In genomic region chr2:84904717-84905174, GRCh38 we compare ENCODE assay signal across 8 cellular contexts. TPM values are rescaled to one million over a fixed set of nuclear protein-coding genes. Genes with fewer than 3 reads are reported as not detected.
A peak's percentile ranks its signal among the peaks of the same experiment; 100 is the strongest.
DNase-seq lines count a peak whose midpoint lies in the region; ATAC-seq, FAIRE-seq and TF ChIP-seq lines count a peak whose summit lies in the region.

No MANE protein-coding gene starts in this region.

- ATAC-seq in lower lobe of right lung (peak; percentile 74 to 77), HG02610 (IDR thresholded peaks at IDR 0.05; ENCODE audit: unreplicated experiment) (no peak)

- peak overlapping the region; percentile 55 to 87 for H3K9ac ChIP-seq in duodenal mucosa (ENCODE audit: low read depth in 1 of 2, low read length in 2 of 2)

- no peak for TF ChIP-seq CTCF in AG04449 (IDR thresholded peaks at IDR 0.05; ENCODE audit: insufficient read depth, low read length, missing control alignments)
- no peak for TF ChIP-seq CTCF in lower lobe of right lung (IDR thresholded peaks at IDR 0.05)
- no peak for TF ChIP-seq CTCF in suprapubic skin (IDR thresholded peaks at IDR 0.05)

- H3K36me3 ChIP-seq in duodenal mucosa (ENCODE audit: control insufficient read depth in 1 of 2, insufficient read depth in 2 of 2, low read length in 2 of 2): peaks cover 0 to 5% of the 10 kb centered on the region in 2 donors
- no peaks in the 10 kb centered on the region for H3K36me3 ChIP-seq in lower lobe of right lung
- H3K36me3 ChIP-seq in suprapubic skin: no peaks in the 10 kb centered on the region

- H3K4me3 ChIP-seq in AG04449 (ENCODE audit: low read depth, low read length) (peak overlapping the region; percentile 80), duodenal mucosa (ENCODE audit: low read depth in 1 of 2, low read length in 2 of 2) (peak overlapping the region; percentile 81 to 91), lower lobe of right lung (peak overlapping the region; percentile 73), suprapubic skin (peak overlapping the region; percentile 95)

- TF ChIP-seq POLR2A in GM12891 (IDR thresholded peaks at IDR 0.05; ENCODE audit: low read depth, low read length) (no peak), suprapubic skin (IDR thresholded peaks at IDR 0.05) (peak; percentile 21 to 62)

- H3K27me3 ChIP-seq in duodenal mucosa (ENCODE audit: control insufficient read depth in 1 of 2, insufficient read depth in 2 of 2, low read length in 2 of 2) (no peaks in the 10 kb centered on the region), lower lobe of right lung (ENCODE audit: low read depth) (no peaks in the 10 kb centered on the region), suprapubic skin (no peaks in the 10 kb centered on the region)

- no peaks in the 10 kb centered on the region for H3K9me3 ChIP-seq in duodenal mucosa (ENCODE audit: control insufficient read depth in 1 of 2, low read length in 2 of 2)
- H3K9me3 ChIP-seq in lower lobe of right lung: no peaks in the 10 kb centered on the region
- H3K9me3 ChIP-seq in suprapubic skin: no peaks in the 10 kb centered on the region

- TF ChIP-seq EP300 in suprapubic skin (IDR thresholded peaks at IDR 0.05): peak; percentile 63

- POLR2A ChIA-PET in AG04449 (lab: Yijun Ruan, JAX): interaction anchor here (0.6 to 4.8 kb wide), 4 partner anchors 16 to 54 kb away, joined by 3 to 71 read pairs (median 22); partner anchors contain the start of gene TRABD2A

- peak overlapping the region; percentile 90 for H3K27ac ChIP-seq in duodenal mucosa (ENCODE audit: low read depth, low read length)
- H3K27ac ChIP-seq in lower lobe of right lung: peak overlapping the region; percentile 95
- H3K27ac ChIP-seq in suprapubic skin: peak overlapping the region; percentile 97

- intact Hi-C loops in lower lobe of right lung (cut with DNase I): no loop called here

- H3K4me1 ChIP-seq in duodenal mucosa (ENCODE audit: control insufficient read depth in 1 of 2, insufficient read depth in 2 of 2, low read length in 2 of 2) (peaks cover 14 to 23% of the 10 kb centered on the region in 2 donors), lower lobe of right lung (peaks cover 30% of the 10 kb centered on the region), suprapubic skin (peaks cover 28% of the 10 kb centered on the region)

- CTCF ChIA-PET in AG04449 (lab: Yijun Ruan, JAX): interaction anchor here (1.0 to 4.7 kb wide), 2 partner anchors 18 to 21 kb away, joined by 3 to 50 read pairs; no protein-coding TSS in a partner anchor

- no peak for DNase-seq in AG04449 (ENCODE audit: low read depth, low spot score)
- no peak for DNase-seq in GM12891 (ENCODE audit: insufficient read length, low spot score)
- DNase-seq in SW 1271 (lab: John Stamatoyannopoulos, UW): peak; percentile 11 to 40
- DNase-seq in lower lobe of right lung: peak; percentile 90
- peak; percentile 92 to 94 for DNase-seq in suprapubic skin (ENCODE audit: low spot score in 2 of 2)
- DNase-seq in T-helper 9 cell: no peak

- peak; percentile 13 for FAIRE-seq in GM12891 (lab: Jason Lieb, UNC)

- WGBS in suprapubic skin: under 1% methylated on average over 17 of the region's 21 CpGs

TF ChIP-seq in GM12891, 5 proteins besides CTCF, POLR2A, EP300 and RAD21:
- no peak for TF ChIP-seq PAX5 (IDR thresholded peaks at IDR 0.05; ENCODE audit: insufficient read depth, low read length, severe bottlenecking)
- TF ChIP-seq POLR2AphosphoS5 (IDR thresholded peaks at IDR 0.05; ENCODE audit: low read depth, low read length): no peak
- TF ChIP-seq TAF1 (IDR thresholded peaks at IDR 0.05; ENCODE audit: low read depth, low read length): no peak
- no peak for TF ChIP-seq SPI1 (IDR thresholded peaks at IDR 0.05; ENCODE audit: low read depth, low read length)
- no peak for TF ChIP-seq POU2F2 (IDR thresholded peaks at IDR 0.05; ENCODE audit: low read depth, low read length)
TF ChIP-seq in GM12891: peak in this region for 0.

RNA-seq across cellular contexts. Expression of gene TMSB10, which starts 0.7 kb away (rescaled TPM):
- polyA plus RNA-seq in GM12891 (2012; ENCODE audit: low read depth, missing spikeins): 2,002 TPM
- total RNA-seq in lower lobe of right lung (1,739 TPM), suprapubic skin (1,000 to 10,000 TPM in 2 of 4 donors, 100 to 1,000 TPM in 2; 859 to 1,108 (median 964) TPM)

RNA-seq across cellular contexts. Expression of gene TRABD2A, which starts 23.9 kb away (rescaled TPM):
- 0.09 TPM for polyA plus RNA-seq in GM12891 (2012; ENCODE audit: low read depth, missing spikeins)
- 5.4 TPM for total RNA-seq in lower lobe of right lung
- 1 to 10 TPM in 2 of 4 donors, under 1 TPM in 1, not detected in 1; 0.68 to 2.4 (median 1.7) TPM for total RNA-seq in suprapubic skin

Comparison
In these comparisons a context has a peak if more than half of its experiments do, and no peak if none do; other contexts are left out.
1. DNase-seq: peak in SW 1271 (2 of 2), lower lobe of right lung (single experiment) and suprapubic skin (2 of 2); none in AG04449 (single experiment), GM12891 (single experiment) and T-helper 9 cell (single experiment).
2. Peak in every context shown above with its lines, with median percentiles within 50 percentile points of each other: H3K4me3 ChIP-seq and H3K27ac ChIP-seq.